ENCODE assay signal across 30 cellular contexts in genomic region chr2:39762448-39762847, GRCh38.
"Had no signal": no experiment of that assay in that cellular context is flagged by ENCODE, and none has a peak within 500 bp of the region (broad histone marks: within the 10 kb centered on the region; RNA-seq: fewer than 3 reads in every experiment).

No MANE protein-coding gene starts in this region.

- H3K4me1 ChIP-seq: body of pancreas, breast epithelium had no signal

- H3K4me3 ChIP-seq: body of pancreas, breast epithelium had no signal

- H3K27me3 ChIP-seq: body of pancreas, brain microvascular endothelial cell, breast epithelium had no signal

- DNase-seq: activated CD4-positive, alpha-beta memory T cell treated with anti-CD3 and anti-CD28 coated beads, Interleukin-2, amount 10 ng/mL, durations not matched to agents 7 days and 5 days; activated CD4-positive, alpha-beta T cell treated with anti-CD3 and anti-CD28 coated beads for 1 hour; activated CD4-positive, alpha-beta T cell treated with anti-CD3 and anti-CD28 coated beads for 36 hours; activated CD4-positive, alpha-beta T cell treated with anti-CD3 and anti-CD28 coated beads for 48 hours; activated CD4-positive, alpha-beta T cell treated with anti-CD3 and anti-CD28 coated beads, Interleukin-2, amount 10 ng/mL, durations not matched to agents 7 days and 5 days; activated CD4-positive, alpha-beta T cell treated with anti-CD3 and anti-CD28 coated beads, Interleukin-2, amount 50 U/mL, for 48 hours; activated CD4-positive, CD25-positive, alpha-beta regulatory T cell; activated CD8-positive, alpha-beta memory T cell treated with anti-CD3 and anti-CD28 coated beads for 24 hours; activated CD8-positive, alpha-beta memory T cell treated with anti-CD3 and anti-CD28 coated beads, Interleukin-2, amount 10 ng/mL, durations not matched to agents 7 days and 5 days; activated CD8-positive, alpha-beta memory T cell treated with anti-CD3 and anti-CD28 coated beads, Interleukin-2, amount 50 U/mL, for 48 hours; activated CD8-positive, alpha-beta T cell treated with anti-CD3 and anti-CD28 coated beads, Interleukin-2, amount 10 ng/mL, durations not matched to agents 7 days and 5 days; activated effector memory CD4-positive, alpha-beta T cell treated with Interleukin-2 at 50 U/mL for 16 hours; activated gamma-delta T cell; activated naive CD4-positive, alpha-beta T cell treated with anti-CD3 and anti-CD28 coated beads, Interleukin-2, amount 10 ng/mL, durations not matched to agents 7 days and 5 days; activated naive CD4-positive, alpha-beta T cell treated with Interleukin-2 at 50 U/mL for 16 hours; activated naive CD8-positive, alpha-beta T cell treated with anti-CD3 and anti-CD28 coated beads, Interleukin-2, amount 10 ng/mL, durations not matched to agents 7 days and 5 days; activated naive CD8-positive, alpha-beta T cell treated with anti-CD3 and anti-CD28 coated beads, Interleukin-2, amount 50 U/mL, for 24 hours; activated T-cell treated with anti-CD3 and anti-CD28 coated beads, Interleukin-2, amount 50 U/mL, for 24 hours; activated T-cell treated with anti-CD3 and anti-CD28 coated beads, Interleukin-2, amount 50 U/mL, for 48 hours; aorta; body of pancreas; brain microvascular endothelial cell; central memory CD4-positive, alpha-beta T cell; T-helper 1 cell; T-helper 2 cell; T-helper 9 cell; WERI-Rb-1 had no signal

- H3K36me3 ChIP-seq: breast epithelium had no signal

- ATAC-seq: activated CD4-positive, alpha-beta T cell treated with anti-CD3 and anti-CD28 coated beads for 36 hours; activated CD4-positive, CD25-positive, alpha-beta regulatory T cell treated with anti-CD3 and anti-CD28 coated beads, Interleukin-2, amount 50 U/mL, for 24 hours; activated CD8-positive, alpha-beta memory T cell treated with anti-CD3 and anti-CD28 coated beads, Interleukin-2, amount 10 ng/mL, durations not matched to agents 7 days and 5 days; activated CD8-positive, alpha-beta T cell treated with anti-CD3 and anti-CD28 coated beads, Interleukin-2, amount 10 ng/mL, durations not matched to agents 7 days and 5 days; activated naive CD8-positive, alpha-beta T cell treated with anti-CD3 and anti-CD28 coated beads, Interleukin-2, amount 50 U/mL, for 24 hours; body of pancreas; WTC11 had no signal

- H3K9me3 ChIP-seq: body of pancreas, breast epithelium had no signal

- H3K27ac ChIP-seq: body of pancreas, brain microvascular endothelial cell, breast epithelium, WERI-Rb-1 had no signal
